Comparison of ENCODE assay signal across 21 cellular contexts in genomic region chr6:5119090-5119951, GRCh38. TPM values are rescaled to one million over a fixed set of nuclear protein-coding genes. Genes with fewer than 3 reads are reported as not detected.
DNase-seq lines count a peak whose midpoint lies in the region; ATAC-seq, FAIRE-seq and TF ChIP-seq lines count a peak whose summit lies in the region.
"Had no signal": no experiment of that assay in that cellular context is flagged by ENCODE, and none has a peak within 500 bp of the region (broad histone marks: within the 10 kb centered on the region; RNA-seq: fewer than 3 reads in every experiment).

No MANE protein-coding gene starts in this region.

- POLR2A ChIA-PET in A549 (lab: Yijun Ruan, JAX) = no interaction called here

- TF ChIP-seq CTCF in A549 (IDR thresholded peaks at IDR 0.05) (no peak), neural progenitor cell (IDR thresholded peaks at IDR 0.05) (no peak)

- H3K9me3 ChIP-seq in A549 (no peaks in the 10 kb centered on the region), neural progenitor cell (ENCODE audit: low read depth) (no peaks in the 10 kb centered on the region)

- H3K9ac ChIP-seq in neural progenitor cell = no peak overlapping the region

- CTCF ChIA-PET in A549 (lab: Yijun Ruan, JAX) = no interaction called here

- no peak for TF ChIP-seq EP300 in A549 (IDR thresholded peaks at IDR 0.05)

- H3K36me3 Mint-ChIP-seq in neural progenitor cell = no peaks in the 10 kb centered on the region

- no peak overlapping the region for H3K27ac ChIP-seq in A549
- H3K27ac ChIP-seq in neural progenitor cell = no peak overlapping the region
- H3K27ac ChIP-seq: HL-60 had no signal

- no peak for TF ChIP-seq POLR2A in A549 (IDR thresholded peaks at IDR 0.05; ENCODE audit: low read length)

- peaks cover 24% of the 10 kb centered on the region; the same call in 2 of the 3 replicates for H3K4me1 ChIP-seq in A549
- no peaks in the 10 kb centered on the region for H3K4me1 ChIP-seq in neural progenitor cell

- WGBS in A549 (ENCODE audit: missing lambda C conversion rate) = 74% methylated on average over 16 of the region's 17 CpGs

- 0 out of 6 replicates have a peak, but pooled peaks have one; percentile 22 to 30 for ATAC-seq in A549
- ATAC-seq in left lobe of liver = peak; percentile 65

- no peaks in the 10 kb centered on the region for H3K27me3 Mint-ChIP-seq in neural progenitor cell (ENCODE audit: insufficient read depth, low read depth)
- H3K27me3 Mint-ChIP-seq: B cell; CD4-positive, alpha-beta T cell had no signal

- H3K4me3 Mint-ChIP-seq in neural progenitor cell = peak overlapping the region; percentile 25
- H3K4me3 Mint-ChIP-seq: B cell; CD4-positive, alpha-beta T cell; HFFc6 had no signal

- H4K20me1 ChIP-seq in neural progenitor cell (ENCODE audit: low read depth) = no peaks in the 10 kb centered on the region

- no peaks in the 10 kb centered on the region for H3K27me3 ChIP-seq in neural progenitor cell

- H3K4me1 Mint-ChIP-seq in neural progenitor cell = no peaks in the 10 kb centered on the region
- H3K4me1 Mint-ChIP-seq: B cell had no signal

- no peaks in the 10 kb centered on the region for H3K79me2 ChIP-seq in neural progenitor cell (ENCODE audit: low read depth)

- no peak overlapping the region for H3K27ac Mint-ChIP-seq in neural progenitor cell
- H3K27ac Mint-ChIP-seq: B cell; CD4-positive, alpha-beta T cell; HFFc6 had no signal

- H3K36me3 ChIP-seq in neural progenitor cell = no peaks in the 10 kb centered on the region

- no peaks in the 10 kb centered on the region for H3K9me3 Mint-ChIP-seq in neural progenitor cell
- H3K9me3 Mint-ChIP-seq: CD4-positive, alpha-beta T cell had no signal

- no peak for TF ChIP-seq RAD21 in A549 (conservative IDR thresholded peaks at IDR 0.05 in 1 of 2, IDR thresholded peaks at IDR 0.05 in 1 of 2)

- H3K4me3 ChIP-seq in A549 = no peak overlapping the region
- no peak overlapping the region for H3K4me3 ChIP-seq in neural progenitor cell

- DNase-seq in A549 (ENCODE audit: low read depth in 1 of 2, low spot score in 1 of 2) = no peak
- peak; percentile 13 for DNase-seq in DMS53 treated with DMSO at 0.1 percent for 48 hours (lab: John Stamatoyannopoulos, UW; ENCODE audit: unreplicated experiment)
- DNase-seq in left lobe of liver (ENCODE audit: low spot score) = peak; percentile 77
- no peak for DNase-seq in neural progenitor cell (ENCODE audit: low spot score)
- DNase-seq in SK-N-DZ (ENCODE audit: low spot score) = no peak
- DNase-seq in SW480 (ENCODE audit: low spot score) = no peak
- DNase-seq in NCI-H82 (lab: John Stamatoyannopoulos, UW) = no peak
- DNase-seq: 8988T; C1 segment of cervical spinal cord; CD4-positive, alpha-beta T cell; DND-41; GDM1; HCEC 1CT; HFFc6; IMR-90; KG1 had no signal

- peak overlapping the region; percentile 53; the same call in 2 of the 3 replicates for H3K4me2 ChIP-seq in A549
- H3K4me2 ChIP-seq in neural progenitor cell = no peak overlapping the region

- H3F3A ChIP-seq in neural progenitor cell (ENCODE audit: low read depth) = no peaks in the 10 kb centered on the region

- FAIRE-seq in A549 (lab: Jason Lieb, UNC) = no peak
- FAIRE-seq: GM12892, GM19239 had no signal

- H2AFZ ChIP-seq in neural progenitor cell (replicated peaks) = no peak overlapping the region

TF ChIP-seq in A549, 52 proteins besides CTCF, POLR2A, EP300 and RAD21:
- TF ChIP-seq BCL3 (IDR thresholded peaks at IDR 0.05) = no peak
- no peak for TF ChIP-seq HOXB5 (CRISPR knock-in tag; IDR thresholded peaks at IDR 0.05)
- TF ChIP-seq KDM5A (IDR thresholded peaks at IDR 0.05) = no peak

RNA-seq across cellular contexts. Expression of gene PPP1R3G, which starts 34.2 kb away (rescaled TPM):
- polyA plus RNA-seq in A549 (2011; rRNA removed) (0.21 and 0.33 TPM in 2 replicates), A549 (2017; fragmentation: RNase III; extraction: RNeasy Plus Mini Kit Qiagen cat#74134 plus additional on column Dnase treatment) (0.49 to 0.76 TPM (median 0.72 TPM) in 3 replicates)
- 0.13 and 0.23 TPM in 2 replicates for polyA plus RNA-seq in A549 (2012; cell fraction: cytosol; rRNA removed)
- polyA plus RNA-seq in A549 (2012; cell fraction: nucleus; rRNA removed) = 0.15 and 0.17 TPM in 2 replicates
- polyA minus RNA-seq in A549 (2011; rRNA and poly(A)+ RNA removed) = 0.12 and 0.24 TPM in 2 replicates
- total RNA-seq in left lobe of liver (0.40 TPM), neural progenitor cell (ENCODE audit: low replicate concordance) (0.15 and 0.36 TPM in 2 replicates)
- polyA plus RNA-seq in SK-N-DZ (2014; cell fraction: cytosol; rRNA removed) = 0.05 and 0.12 TPM in 2 replicates
- polyA plus RNA-seq in SK-N-DZ (2014; cell fraction: nucleus; rRNA removed) = 0.09 TPM in 1 of 2 replicates, not detected in the other
- total RNA-seq: CD4-positive, alpha-beta T cell; H4 had no signal

Comparison
In these comparisons a context has a peak if more than half of its experiments do, and no peak if none do; other contexts are left out.
1. DNase-seq: peak in DMS53 treated with DMSO at 0.1 percent for 48 hours (single experiment) and left lobe of liver (single experiment); none in A549 (0 of 2), neural progenitor cell (single experiment), SK-N-DZ (single experiment), SW480 (single experiment) and NCI-H82 (single experiment).